In genomic region chr6:31958412-31958740, GRCh38 we compare ENCODE assay signal across 6 cellular contexts. TPM values are rescaled to one million over a fixed set of nuclear protein-coding genes. Genes with fewer than 3 reads are reported as not detected.
DNase-seq lines count a peak whose midpoint lies in the region; ATAC-seq lines count a peak whose summit lies in the region.

No MANE protein-coding gene starts in this region.

- H3K9ac ChIP-seq in trophoblast cell (ENCODE audit: low read length), result peak overlapping the region; percentile 94

- peak overlapping the region; percentile 28 for H2BK120ac ChIP-seq in trophoblast cell (ENCODE audit: insufficient read depth, low read length, poor library complexity)

- H3K36me3 ChIP-seq in trophoblast cell (ENCODE audit: control insufficient read depth in 1 of 2, insufficient read depth in 2 of 2, low read length in 2 of 2), result peaks cover 50 to 56% of the 10 kb centered on the region in 2 experiments

- no peaks in the 10 kb centered on the region for H3K27me3 Mint-ChIP-seq in T-helper 1 cell treated with Interleukin-12 subunit alpha and Interleukin-12 subunit beta and Interleukin-4 antibody, amounts not matched to agents 30 μg/mL and 1 μg/mL, for 36 hours (ENCODE audit: low read depth)

- no peak overlapping the region for H3K23ac ChIP-seq in trophoblast cell (ENCODE audit: low read length)

- H2BK5ac ChIP-seq in trophoblast cell (ENCODE audit: low read depth, low read length, poor library complexity), result peak overlapping the region; percentile 51

- peaks cover 57% of the 10 kb centered on the region for H3K36me3 Mint-ChIP-seq in T-helper 1 cell treated with Interleukin-12 subunit alpha and Interleukin-12 subunit beta and Interleukin-4 antibody, amounts not matched to agents 30 μg/mL and 1 μg/mL, for 36 hours (ENCODE audit: low read depth)

- no peaks in the 10 kb centered on the region for H3K9me3 Mint-ChIP-seq in T-helper 1 cell treated with Interleukin-12 subunit alpha and Interleukin-12 subunit beta and Interleukin-4 antibody, amounts not matched to agents 30 μg/mL and 1 μg/mL, for 36 hours

- peaks cover 7% of the 10 kb centered on the region for H3K79me1 ChIP-seq in trophoblast cell (ENCODE audit: low read length)

- peaks cover 8 to 11% of the 10 kb centered on the region in 2 experiments for H3K4me1 ChIP-seq in trophoblast cell (ENCODE audit: control insufficient read depth in 1 of 2, insufficient read depth in 2 of 2, low read length in 2 of 2)

- no CpG with 5 or more reads among the region's 11 CpGs for WGBS in trophoblast cell (ENCODE audit: extremely low coverage, insufficient coverage, insufficient read length)

- no peaks in the 10 kb centered on the region for H3K9me3 ChIP-seq in trophoblast cell (ENCODE audit: insufficient read depth, low read depth, low read length)

- H3K4ac ChIP-seq in trophoblast cell (ENCODE audit: low read depth, low read length), result peak overlapping the region; percentile 93

- peak overlapping the region; percentile 85 for H3K14ac ChIP-seq in trophoblast cell (ENCODE audit: low read length)

- peak overlapping the region; percentile 95 for H2AFZ ChIP-seq in trophoblast cell (ENCODE audit: insufficient read depth, low read length, poor library complexity)

- no peak for DNase-seq in T-helper 1 cell
- DNase-seq in trophoblast cell, result no peak
- DNase-seq in activated CD4-positive, CD25-positive, alpha-beta regulatory T cell (lab: John Stamatoyannopoulos, UW), result no peak

- H3K4me3 ChIP-seq in trophoblast cell (ENCODE audit: low read depth, low read length), result peak overlapping the region; percentile 95

- peaks cover 29% of the 10 kb centered on the region for H3K4me1 Mint-ChIP-seq in T-helper 1 cell treated with Interleukin-12 subunit alpha and Interleukin-12 subunit beta and Interleukin-4 antibody, amounts not matched to agents 30 μg/mL and 1 μg/mL, for 36 hours (ENCODE audit: low read depth)

- no peak overlapping the region for H2BK12ac ChIP-seq in trophoblast cell (ENCODE audit: low read length)

- H3K27ac ChIP-seq in cingulate gyrus (ENCODE audit: low read depth, low read length) (peak overlapping the region; percentile 71), trophoblast cell (ENCODE audit: low read depth, low read length) (no peak overlapping the region)

- peak overlapping the region; percentile 97 for H2AK5ac ChIP-seq in trophoblast cell (ENCODE audit: low read length)

- peak overlapping the region; percentile 27 for H3K18ac ChIP-seq in trophoblast cell (ENCODE audit: low read length)

- no peaks in the 10 kb centered on the region for H3K27me3 ChIP-seq in trophoblast cell (ENCODE audit: insufficient read depth, low read length)

- no peak for ATAC-seq in GM21737 (IDR thresholded peaks at IDR 0.05; ENCODE audit: unreplicated experiment)

- H4K8ac ChIP-seq in trophoblast cell (ENCODE audit: low read depth, low read length), result peak overlapping the region; percentile 95

- H4K12ac ChIP-seq in trophoblast cell (ENCODE audit: low read depth, low read length), result peak overlapping the region; percentile 91

- H3K4me3 Mint-ChIP-seq in T-helper 1 cell treated with Interleukin-12 subunit alpha and Interleukin-12 subunit beta and Interleukin-4 antibody, amounts not matched to agents 30 μg/mL and 1 μg/mL, for 36 hours, result peak overlapping the region; percentile 90

- H4K91ac ChIP-seq in trophoblast cell (ENCODE audit: low read depth, low read length), result peak overlapping the region; percentile 89

- peak overlapping the region; percentile 82 for H3K4me2 ChIP-seq in trophoblast cell (ENCODE audit: low read length)

- H3K27ac Mint-ChIP-seq in T-helper 1 cell treated with Interleukin-12 subunit alpha and Interleukin-12 subunit beta and Interleukin-4 antibody, amounts not matched to agents 30 μg/mL and 1 μg/mL, for 36 hours, result peak overlapping the region; percentile 98

- peaks cover 12% of the 10 kb centered on the region for H3K79me2 ChIP-seq in trophoblast cell (ENCODE audit: control insufficient read depth, insufficient read depth, low read length, poor library complexity)

RNA-seq across cellular contexts. Expression of gene NELFE, which starts 0.4 kb away (rescaled TPM):
- polyA plus RNA-seq in trophoblast cell (2013), result 71.0 and 73.0 TPM in 2 replicates

RNA-seq across cellular contexts. Expression of gene SKIC2, which starts 0.6 kb away (rescaled TPM):
- polyA plus RNA-seq in trophoblast cell (2013), result 31.8 and 32.6 TPM in 2 replicates

RNA-seq across cellular contexts. Expression of gene CFB, which starts 12.5 kb away (rescaled TPM):
- polyA plus RNA-seq in trophoblast cell (2013), result 0.23 and 0.50 TPM in 2 replicates

RNA-seq across cellular contexts. Expression of gene DXO, which starts 13.6 kb away (rescaled TPM):
- 15.6 and 18.1 TPM in 2 replicates for polyA plus RNA-seq in trophoblast cell (2013)

RNA-seq across cellular contexts. Expression of gene C4A, which starts 23.5 kb away (rescaled TPM):
- polyA plus RNA-seq in trophoblast cell (2013), result 0.82 and 1.3 TPM in 2 replicates
